Comparison of ENCODE assay signal across 21 cellular contexts in genomic region chr7:97009753-97010732, GRCh38. TPM values are rescaled to one million over a fixed set of nuclear protein-coding genes. Genes with fewer than 3 reads are reported as not detected.
"Had no signal": no experiment of that assay in that cellular context is flagged by ENCODE, and none has a peak within 500 bp of the region (broad histone marks: within the 10 kb centered on the region; RNA-seq: fewer than 3 reads in every experiment).

No MANE protein-coding gene starts in this region.

- H3K9me3 Mint-ChIP-seq: activated B cell treated with CpG ODN at 0.5 μM for 24 hours, memory B cell had no signal

- H3K4me3 Mint-ChIP-seq: activated B cell treated with CpG ODN at 0.5 μM for 24 hours; activated CD4-positive, alpha-beta T cell treated with anti-CD3 and anti-CD28 coated beads, Interleukin-2, amount 10 ng/mL, durations not matched to agents 24 days and 14 days; activated naive CD4-positive, alpha-beta T cell treated with anti-CD3 and anti-CD28 coated beads, Interleukin-2, amount 50 U/mL, for 24 hours; activated T-helper 17 cell treated with anti-CD3 and anti-CD28 coated beads, Interleukin-2, amount 50 U/mL, for 72 hours; memory B cell; nephron progenitor cell; T-helper 1 cell treated with Interleukin-12 subunit alpha and Interleukin-12 subunit beta and Interleukin-4 antibody, amounts not matched to agents 30 μg/mL and 1 μg/mL, for 36 hours had no signal

- H3K9me3 ChIP-seq: esophagus squamous epithelium, left ventricle myocardium inferior, pancreas had no signal

- ATAC-seq: activated T-helper 17 cell treated with anti-CD3 and anti-CD28 coated beads, Interleukin-2, amount 50 U/mL, for 72 hours; foreskin keratinocyte; pancreas; stimulated activated naive CD8-positive, alpha-beta T cell treated with anti-CD3 and anti-CD28 coated beads, Interleukin-15, Interleukin-2, amounts not matched to agents 100 U/mL and 50 U/mL, for 24 hours had no signal

- H3K27ac ChIP-seq: brain microvascular endothelial cell, esophagus squamous epithelium, foreskin keratinocyte, left ventricle myocardium inferior, pancreas had no signal

- H3K27ac Mint-ChIP-seq: activated B cell treated with CpG ODN at 0.5 μM for 24 hours; activated CD4-positive, alpha-beta T cell treated with anti-CD3 and anti-CD28 coated beads, Interleukin-2, amount 10 ng/mL, durations not matched to agents 24 days and 14 days; activated naive CD4-positive, alpha-beta T cell treated with anti-CD3 and anti-CD28 coated beads, Interleukin-2, amount 50 U/mL, for 24 hours; activated T-helper 17 cell treated with anti-CD3 and anti-CD28 coated beads, Interleukin-2, amount 50 U/mL, for 72 hours; memory B cell; nephron progenitor cell; T-helper 1 cell treated with Interleukin-12 subunit alpha and Interleukin-12 subunit beta and Interleukin-4 antibody, amounts not matched to agents 30 μg/mL and 1 μg/mL, for 36 hours had no signal

- H3K4me1 Mint-ChIP-seq: activated T-helper 17 cell treated with anti-CD3 and anti-CD28 coated beads, Interleukin-2, amount 50 U/mL, for 72 hours had no signal

- H3K36me3 Mint-ChIP-seq: memory B cell had no signal

- DNase-seq: activated B cell treated with CpG ODN at 0.5 μM for 24 hours; activated CD4-positive, alpha-beta T cell treated with anti-CD3 and anti-CD28 coated beads, Interleukin-2, amount 10 ng/mL, durations not matched to agents 24 days and 14 days; activated T-cell treated with anti-CD3 and anti-CD28 coated beads for 4 hours; amniotic stem cell; brain microvascular endothelial cell; cerebellar nuclear complex; esophagus squamous epithelium; foreskin keratinocyte; left ventricle myocardium inferior; nephron progenitor cell; pancreas; stimulated activated CD4-positive, alpha-beta T cell treated with anti-CD3 and anti-CD28 coated beads, Interleukin-4, amount 100 ng/mL, for 1 hour; stimulated activated CD8-positive, alpha-beta memory T cell treated with anti-CD3 and anti-CD28 coated beads, Interleukin-4, amount 100 ng/mL, for 48 hours; stimulated activated naive CD8-positive, alpha-beta T cell treated with anti-CD3 and anti-CD28 coated beads, Interleukin-15, Interleukin-2, amounts not matched to agents 100 U/mL and 50 U/mL, for 24 hours had no signal

- H3K36me3 ChIP-seq: brain microvascular endothelial cell, esophagus squamous epithelium, left ventricle myocardium inferior, pancreas had no signal

- H3K4me3 ChIP-seq: esophagus squamous epithelium, left ventricle myocardium inferior, pancreas had no signal

- H3K4me1 ChIP-seq: foreskin keratinocyte had no signal

RNA-seq across cellular contexts. Expression of gene DLX6, which starts 4.7 kb away (rescaled TPM):
- total RNA-seq: activated B cell treated with CpG ODN at 0.5 μM for 24 hours; activated CD4-positive, alpha-beta T cell treated with anti-CD3 and anti-CD28 coated beads, Interleukin-2, amount 10 ng/mL, durations not matched to agents 24 days and 14 days; activated CD8-positive, alpha-beta memory T cell treated with anti-CD3 and anti-CD28 coated beads for 36 hours; activated T-helper 17 cell treated with anti-CD3 and anti-CD28 coated beads, Interleukin-2, amount 50 U/mL, for 72 hours; dermis microvascular lymphatic vessel endothelial cell; esophagus squamous epithelium; foreskin keratinocyte; left ventricle myocardium inferior; pancreas; ureter had no signal

RNA-seq across cellular contexts. Expression of gene DLX5, which starts 14.6 kb away (rescaled TPM):
- total RNA-seq: activated B cell treated with CpG ODN at 0.5 μM for 24 hours; activated CD4-positive, alpha-beta T cell treated with anti-CD3 and anti-CD28 coated beads, Interleukin-2, amount 10 ng/mL, durations not matched to agents 24 days and 14 days; activated CD8-positive, alpha-beta memory T cell treated with anti-CD3 and anti-CD28 coated beads for 36 hours; activated T-helper 17 cell treated with anti-CD3 and anti-CD28 coated beads, Interleukin-2, amount 50 U/mL, for 72 hours; dermis microvascular lymphatic vessel endothelial cell; left ventricle myocardium inferior; pancreas; ureter had no signal
